In genomic region chr5:178118345-178118744, GRCh38 we compare ENCODE assay signal across 24 cellular contexts. TPM values are rescaled to one million over a fixed set of nuclear protein-coding genes. Genes with fewer than 3 reads are reported as not detected.
A peak's percentile ranks its signal among the peaks of the same experiment; 100 is the strongest.
DNase-seq lines count a peak whose midpoint lies in the region; ATAC-seq and TF ChIP-seq lines count a peak whose summit lies in the region.
"Had no signal": no experiment of that assay in that cellular context is flagged by ENCODE, and none has a peak within 500 bp of the region (broad histone marks: within the 10 kb centered on the region; RNA-seq: fewer than 3 reads in every experiment).

No MANE protein-coding gene starts in this region.

- no peaks in the 10 kb centered on the region for H3K27me3 ChIP-seq in DOHH2 (ENCODE audit: control insufficient read depth, low read length)
- H3K27me3 ChIP-seq in H7 (ENCODE audit: control insufficient read depth, insufficient read depth, low read length): no peaks in the 10 kb centered on the region
- H3K27me3 ChIP-seq: uterus had no signal

- H4K20me1 ChIP-seq in DOHH2 (ENCODE audit: control insufficient read depth, insufficient read depth, low read depth, low read length): peaks cover 17% of the 10 kb centered on the region

- CTCF ChIA-PET in activated B cell treated with CpG ODN at 0.5 μM for 24 hours (lab: Charles Lee): interaction anchor here (1.2 kb wide), 1 partner anchor 43 kb away, joined by 3 read pairs; no protein-coding TSS in a partner anchor

- peak overlapping the region; percentile 50 for H3K27ac Mint-ChIP-seq in activated B cell treated with CpG ODN at 0.5 μM for 24 hours
- H3K27ac Mint-ChIP-seq in naive B cell: peak overlapping the region; percentile 84 to 100 (median 88)
- H3K27ac Mint-ChIP-seq in natural killer cell treated with Interleukin-12 subunit alpha and Interleukin-12 subunit beta and Interleukin-15 and Interleukin-18, amount 100 ng/mL, for 72 hours: no peak overlapping the region
- H3K27ac Mint-ChIP-seq: activated naive CD4-positive, alpha-beta T cell treated with anti-CD3 and anti-CD28 coated beads, Interleukin-2, amount 50 U/mL, for 72 hours; nephron progenitor cell had no signal

- H3K27ac ChIP-seq in DOHH2 (ENCODE audit: low read depth, low read length): peak overlapping the region; percentile 97
- H3K27ac ChIP-seq: psoas muscle, SK-N-MC, uterus had no signal

- ATAC-seq in activated B cell treated with CpG ODN at 0.5 μM for 24 hours (ENCODE audit: low read depth): no peak
- ATAC-seq in naive B cell (ENCODE audit: low read depth in 2 of 2): no peak
- no peak for ATAC-seq in natural killer cell treated with Interleukin-12 subunit alpha and Interleukin-12 subunit beta and Interleukin-15 and Interleukin-18, amount 100 ng/mL, for 72 hours
- ATAC-seq: activated naive CD4-positive, alpha-beta T cell treated with anti-CD3 and anti-CD28 coated beads, Interleukin-2, amount 50 U/mL, for 72 hours; activated T-cell treated with anti-CD3 and anti-CD28 coated beads, Interleukin-2, amount 50 U/mL, for 4 hours; Panc1; psoas muscle had no signal

- H3K36me3 Mint-ChIP-seq in activated B cell treated with CpG ODN at 0.5 μM for 24 hours (ENCODE audit: low read depth) (peaks cover 15% of the 10 kb centered on the region), naive B cell (no peaks in the 10 kb centered on the region)
- no peaks in the 10 kb centered on the region for H3K36me3 Mint-ChIP-seq in natural killer cell treated with Interleukin-12 subunit alpha and Interleukin-12 subunit beta and Interleukin-15 and Interleukin-18, amount 100 ng/mL, for 72 hours

- H3K36me3 ChIP-seq in DOHH2 (ENCODE audit: control insufficient read depth, low read length) (peaks cover 84% of the 10 kb centered on the region), H7 (replicated peaks; ENCODE audit: control insufficient read depth, insufficient read depth, low read length) (peaks cover 18% of the 10 kb centered on the region)
- H3K36me3 ChIP-seq: uterus had no signal

- peaks cover 79% of the 10 kb centered on the region for H3K4me1 Mint-ChIP-seq in activated B cell treated with CpG ODN at 0.5 μM for 24 hours
- H3K4me1 Mint-ChIP-seq in naive B cell: peaks cover 47 to 80% (median 73%) of the 10 kb centered on the region in 3 donors
- peaks cover 26 to 28% of the 10 kb centered on the region in 2 donors for H3K4me1 Mint-ChIP-seq in natural killer cell treated with Interleukin-12 subunit alpha and Interleukin-12 subunit beta and Interleukin-15 and Interleukin-18, amount 100 ng/mL, for 72 hours (ENCODE audit: low read depth in 2 of 2)

- H3F3A ChIP-seq in DOHH2 (ENCODE audit: control insufficient read depth, insufficient read depth): peaks cover 46% of the 10 kb centered on the region

- peaks cover 85% of the 10 kb centered on the region for H3K4me1 ChIP-seq in DOHH2 (ENCODE audit: control insufficient read depth, low read length)

- intact Hi-C loops in activated B cell treated with CpG ODN at 0.5 μM for 24 hours (cut with micrococcal nuclease): loop anchor here (10.0 kb wide), 1 partner anchor 1584 kb away; the partner anchor contains the start of gene RNF44

- H3K79me2 ChIP-seq in DOHH2 (ENCODE audit: control insufficient read depth, low read length): peaks cover 95% of the 10 kb centered on the region

- TF ChIP-seq CTCF in DOHH2 (IDR thresholded peaks at IDR 0.05; ENCODE audit: low read depth, low read length, poor library complexity, severe bottlenecking) (no peak), activated B cell treated with CpG ODN at 0.5 μM for 24 hours (IDR thresholded peaks at IDR 0.05) (no peak)

- H3K4me3 ChIP-seq in DOHH2 (ENCODE audit: low read length) (peak overlapping the region; percentile 99), H7 (ENCODE audit: insufficient read depth, low read depth, low read length) (no peak overlapping the region)
- H3K4me3 ChIP-seq: psoas muscle, SK-N-MC, smooth muscle cell, uterus had no signal

- H3K4me3 Mint-ChIP-seq in activated B cell treated with CpG ODN at 0.5 μM for 24 hours (peak overlapping the region; percentile 64), naive B cell (peak overlapping the region; percentile 61 to 99 (median 94))
- no peak overlapping the region for H3K4me3 Mint-ChIP-seq in natural killer cell treated with Interleukin-12 subunit alpha and Interleukin-12 subunit beta and Interleukin-15 and Interleukin-18, amount 100 ng/mL, for 72 hours
- H3K4me3 Mint-ChIP-seq: activated T-cell treated with anti-CD3 and anti-CD28 coated beads, Interleukin-2, amount 50 U/mL, for 4 hours; nephron progenitor cell had no signal

- H3K4me2 ChIP-seq in DOHH2 (ENCODE audit: low read length): peak overlapping the region; percentile 96
- H3K4me2 ChIP-seq: smooth muscle cell had no signal

- no peaks in the 10 kb centered on the region for H3K27me3 Mint-ChIP-seq in activated B cell treated with CpG ODN at 0.5 μM for 24 hours
- no peaks in the 10 kb centered on the region for H3K27me3 Mint-ChIP-seq in naive B cell
- H3K27me3 Mint-ChIP-seq in natural killer cell treated with Interleukin-12 subunit alpha and Interleukin-12 subunit beta and Interleukin-15 and Interleukin-18, amount 100 ng/mL, for 72 hours: no peaks in the 10 kb centered on the region

- DNase-seq in H7: peak; percentile 27
- no peak for DNase-seq in activated B cell treated with CpG ODN at 0.5 μM for 24 hours
- peak; percentile 63 for DNase-seq in naive B cell
- no peak for DNase-seq in anterior cingulate cortex (lab: John Stamatoyannopoulos, UW)
- DNase-seq in NK-92 (lab: John Stamatoyannopoulos, UW; ENCODE audit: unreplicated experiment): no peak
- DNase-seq in H4 (ENCODE audit: low spot score): no peak
- DNase-seq in natural killer cell treated with Interleukin-12 subunit alpha and Interleukin-12 subunit beta and Interleukin-15 and Interleukin-18, amount 100 ng/mL, for 72 hours (ENCODE audit: low spot score): no peak
- DNase-seq: ACHN; activated CD4-positive, CD25-positive, alpha-beta regulatory T cell; activated T-cell treated with anti-CD3 and anti-CD28 coated beads, Interleukin-2, amount 50 U/mL, for 4 hours; hypothalamus; MM.1S; NCI-H1694 treated with DMSO at 0.1 percent for 48 hours; NCI-H2227 treated with DMSO at 0.1 percent for 48 hours; NCI-H82; nephron progenitor cell; psoas muscle; stimulated activated CD4-positive, alpha-beta T cell treated with anti-CD3 and anti-CD28 coated beads, Interleukin-4, amount 100 ng/mL, for 24 hours; uterus had no signal

- H3K9me2 ChIP-seq in DOHH2 (replicated peaks; ENCODE audit: control insufficient read depth, low read length): no peaks in the 10 kb centered on the region

- POLR2A ChIA-PET in activated B cell treated with CpG ODN at 0.5 μM for 24 hours (lab: Charles Lee): interaction anchor here (0.6 to 4.3 kb wide), 4 partner anchors 12 to 519 kb away, joined by 4 to 28 read pairs (median 6); partner anchors contain the start of genes B4GALT7, NHP2 and RMND5B

- H3K9me3 Mint-ChIP-seq in activated B cell treated with CpG ODN at 0.5 μM for 24 hours (no peaks in the 10 kb centered on the region), naive B cell (no peaks in the 10 kb centered on the region)
- no peaks in the 10 kb centered on the region for H3K9me3 Mint-ChIP-seq in natural killer cell treated with Interleukin-12 subunit alpha and Interleukin-12 subunit beta and Interleukin-15 and Interleukin-18, amount 100 ng/mL, for 72 hours
- H3K9me3 Mint-ChIP-seq: activated naive CD4-positive, alpha-beta T cell treated with anti-CD3 and anti-CD28 coated beads, Interleukin-2, amount 50 U/mL, for 72 hours; activated T-cell treated with anti-CD3 and anti-CD28 coated beads, Interleukin-2, amount 50 U/mL, for 4 hours; nephron progenitor cell had no signal

- H3K9me3 ChIP-seq in DOHH2 (ENCODE audit: control insufficient read depth, insufficient read depth, low read length): no peaks in the 10 kb centered on the region
- H3K9me3 ChIP-seq: psoas muscle, uterus had no signal

RNA-seq across cellular contexts. Expression of gene N4BP3, which starts 5.0 kb away (rescaled TPM):
- 32.0 and 36.5 TPM in 2 replicates for total RNA-seq in H7 (2014; rRNA removed; shearing (Covaris generic))
- total RNA-seq in activated B cell treated with CpG ODN at 0.5 μM for 24 hours: 17.4 and 18.1 TPM in 2 replicates
- polyA plus RNA-seq in naive B cell (ENCODE audit: low read depth in 6 of 6): 10 to 100 TPM in 1 of 6 donors, 1 to 10 TPM in 4, under 1 TPM in 1; 0.63 to 10.1 (median 3.5) TPM
- 0.25 and 0.39 TPM in 2 replicates for total RNA-seq in H4 (2014; rRNA removed; shearing (Covaris generic))
- total RNA-seq in natural killer cell treated with Interleukin-12 subunit alpha and Interleukin-12 subunit beta and Interleukin-15 and Interleukin-18, amount 100 ng/mL, for 72 hours: under 1 TPM; 0.20 to 0.26 TPM

RNA-seq across cellular contexts. Expression of gene RMND5B, which starts 12.5 kb away (rescaled TPM):
- total RNA-seq in H7 (2014; rRNA removed; shearing (Covaris generic)): 38.2 and 51.3 TPM in 2 replicates
- total RNA-seq in activated B cell treated with CpG ODN at 0.5 μM for 24 hours: 42.4 and 57.2 TPM in 2 replicates
- 10 to 100 TPM; 36.2 to 82.3 (median 40.3) TPM for polyA plus RNA-seq in naive B cell (ENCODE audit: low read depth in 6 of 6)
- 33.8 and 39.6 TPM in 2 replicates for total RNA-seq in H4 (2014; rRNA removed; shearing (Covaris generic))
- total RNA-seq in natural killer cell treated with Interleukin-12 subunit alpha and Interleukin-12 subunit beta and Interleukin-15 and Interleukin-18, amount 100 ng/mL, for 72 hours: 10 to 100 TPM; 19.9 to 29.2 TPM

RNA-seq across cellular contexts. Expression of gene NHP2, which starts 35.3 kb away (rescaled TPM):
- 254 and 275 TPM in 2 replicates for total RNA-seq in H7 (2014; rRNA removed; shearing (Covaris generic))
- 175 and 180 TPM in 2 replicates for total RNA-seq in activated B cell treated with CpG ODN at 0.5 μM for 24 hours
- polyA plus RNA-seq in naive B cell (ENCODE audit: low read depth in 6 of 6): 100 to 1,000 TPM; 212 to 320 (median 229) TPM
- 561 and 591 TPM in 2 replicates for total RNA-seq in H4 (2014; rRNA removed; shearing (Covaris generic))
- 100 to 1,000 TPM; 139 to 196 TPM for total RNA-seq in natural killer cell treated with Interleukin-12 subunit alpha and Interleukin-12 subunit beta and Interleukin-15 and Interleukin-18, amount 100 ng/mL, for 72 hours

Comparison
In these comparisons a context has a peak if more than half of its experiments do, and no peak if none do; other contexts are left out.
1. DNase-seq: peak in H7 (single experiment) and naive B cell (single experiment); none in activated B cell treated with CpG ODN at 0.5 μM for 24 hours (single experiment), anterior cingulate cortex (0 of 58), NK-92 (single experiment), H4 (single experiment) and natural killer cell treated with Interleukin-12 subunit alpha and Interleukin-12 subunit beta and Interleukin-15 and Interleukin-18, amount 100 ng/mL, for 72 hours (single experiment).
2. H3K27ac Mint-ChIP-seq: peak in activated B cell treated with CpG ODN at 0.5 μM for 24 hours (single experiment) and naive B cell (6 of 6); none in natural killer cell treated with Interleukin-12 subunit alpha and Interleukin-12 subunit beta and Interleukin-15 and Interleukin-18, amount 100 ng/mL, for 72 hours (0 of 2).
3. RNA of gene N4BP3, which starts 5.0 kb away (total RNA-seq): 32.0 to 36.5 TPM in H7 and 17.4 to 18.1 TPM in activated B cell treated with CpG ODN at 0.5 μM for 24 hours; 0.20 to 0.26 TPM in natural killer cell treated with Interleukin-12 subunit alpha and Interleukin-12 subunit beta and Interleukin-15 and Interleukin-18, amount 100 ng/mL, for 72 hours and 0.25 to 0.39 TPM in H4; every median in the first group is over 10 times any median in the second.